1 cellular context compared by ENCODE assay signal in genomic region chr17:81666092-81666341, GRCh38.
TF ChIP-seq lines count a peak whose summit lies in the region.

No MANE protein-coding gene starts in this region.

TF ChIP-seq in K562, 482 proteins besides CTCF, POLR2A, EP300 and RAD21 (continued from another document):
- TF ChIP-seq, protein P1, sequence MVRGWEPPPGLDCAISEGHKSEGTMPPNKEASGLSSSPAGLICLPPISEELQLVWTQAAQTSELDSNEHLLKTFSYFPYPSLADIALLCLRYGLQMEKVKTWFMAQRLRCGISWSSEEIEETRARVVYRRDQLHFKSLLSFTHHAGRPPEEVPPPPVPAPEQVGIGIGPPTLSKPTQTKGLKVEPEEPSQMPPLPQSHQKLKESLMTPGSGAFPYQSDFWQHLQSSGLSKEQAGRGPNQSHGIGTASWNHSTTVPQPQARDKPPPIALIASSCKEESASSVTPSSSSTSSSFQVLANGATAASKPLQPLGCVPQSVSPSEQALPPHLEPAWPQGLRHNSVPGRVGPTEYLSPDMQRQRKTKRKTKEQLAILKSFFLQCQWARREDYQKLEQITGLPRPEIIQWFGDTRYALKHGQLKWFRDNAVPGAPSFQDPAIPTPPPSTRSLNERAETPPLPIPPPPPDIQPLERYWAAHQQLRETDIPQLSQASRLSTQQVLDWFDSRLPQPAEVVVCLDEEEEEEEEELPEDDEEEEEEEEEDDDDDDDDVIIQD (CRISPR knock-in tag; IDR thresholded peaks at IDR 0.05), result no peak
- TF ChIP-seq ZNF583 (CRISPR knock-in tag; IDR thresholded peaks at IDR 0.05) (no peak), HMBOX1 (IDR thresholded peaks at IDR 0.05) (peak; percentile 54; the same call in 1 of the 2 replicates), PRMT5 (CRISPR knock-in tag; IDR thresholded peaks at IDR 0.05) (no peak), POU5F1 (IDR thresholded peaks at IDR 0.05; ENCODE audit: borderline replicate concordance, low read depth, low read length, partially characterized antibody) (no peak), HDAC2 (IDR thresholded peaks at IDR 0.05) (no peak), ZNF431 (CRISPR knock-in tag; IDR thresholded peaks at IDR 0.05) (no peak), BCOR (IDR thresholded peaks at IDR 0.05) (no peak), RCOR1 (IDR thresholded peaks at IDR 0.05; ENCODE audit: borderline replicate concordance in 1 of 2, low read depth in 2 of 2, low read length in 2 of 2) (no peak), EHMT2 (IDR thresholded peaks at IDR 0.05) (no peak), FOXA1 (IDR thresholded peaks at IDR 0.05; ENCODE audit: borderline replicate concordance) (no peak), MAZ (CRISPR knock-in tag; conservative IDR thresholded peaks at IDR 0.05 in 1 of 2, IDR thresholded peaks at IDR 0.05 in 1 of 2) (0 out of 4 replicates have a peak, but pooled peaks of 1 of the 2 experiments have one; percentile 3), ZNF707 (CRISPR knock-in tag; conservative IDR thresholded peaks at IDR 0.05) (no peak), NFIX (CRISPR knock-in tag; IDR thresholded peaks at IDR 0.05; ENCODE audit: low read depth) (no peak), ZBTB1 (CRISPR knock-in tag; IDR thresholded peaks at IDR 0.05; ENCODE audit: borderline replicate concordance, low read depth) (0 out of 2 replicates have a peak, but pooled peaks have one; percentile 26), TEAD1 (CRISPR knock-in tag; IDR thresholded peaks at IDR 0.05) (no peak)
- TF ChIP-seq, protein P2, sequence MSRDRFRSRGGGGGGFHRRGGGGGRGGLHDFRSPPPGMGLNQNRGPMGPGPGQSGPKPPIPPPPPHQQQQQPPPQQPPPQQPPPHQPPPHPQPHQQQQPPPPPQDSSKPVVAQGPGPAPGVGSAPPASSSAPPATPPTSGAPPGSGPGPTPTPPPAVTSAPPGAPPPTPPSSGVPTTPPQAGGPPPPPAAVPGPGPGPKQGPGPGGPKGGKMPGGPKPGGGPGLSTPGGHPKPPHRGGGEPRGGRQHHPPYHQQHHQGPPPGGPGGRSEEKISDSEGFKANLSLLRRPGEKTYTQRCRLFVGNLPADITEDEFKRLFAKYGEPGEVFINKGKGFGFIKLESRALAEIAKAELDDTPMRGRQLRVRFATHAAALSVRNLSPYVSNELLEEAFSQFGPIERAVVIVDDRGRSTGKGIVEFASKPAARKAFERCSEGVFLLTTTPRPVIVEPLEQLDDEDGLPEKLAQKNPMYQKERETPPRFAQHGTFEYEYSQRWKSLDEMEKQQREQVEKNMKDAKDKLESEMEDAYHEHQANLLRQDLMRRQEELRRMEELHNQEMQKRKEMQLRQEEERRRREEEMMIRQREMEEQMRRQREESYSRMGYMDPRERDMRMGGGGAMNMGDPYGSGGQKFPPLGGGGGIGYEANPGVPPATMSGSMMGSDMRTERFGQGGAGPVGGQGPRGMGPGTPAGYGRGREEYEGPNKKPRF (IDR thresholded peaks at IDR 0.05; ENCODE audit: low read depth, low read length), result no peak
- TF ChIP-seq, protein P3, sequence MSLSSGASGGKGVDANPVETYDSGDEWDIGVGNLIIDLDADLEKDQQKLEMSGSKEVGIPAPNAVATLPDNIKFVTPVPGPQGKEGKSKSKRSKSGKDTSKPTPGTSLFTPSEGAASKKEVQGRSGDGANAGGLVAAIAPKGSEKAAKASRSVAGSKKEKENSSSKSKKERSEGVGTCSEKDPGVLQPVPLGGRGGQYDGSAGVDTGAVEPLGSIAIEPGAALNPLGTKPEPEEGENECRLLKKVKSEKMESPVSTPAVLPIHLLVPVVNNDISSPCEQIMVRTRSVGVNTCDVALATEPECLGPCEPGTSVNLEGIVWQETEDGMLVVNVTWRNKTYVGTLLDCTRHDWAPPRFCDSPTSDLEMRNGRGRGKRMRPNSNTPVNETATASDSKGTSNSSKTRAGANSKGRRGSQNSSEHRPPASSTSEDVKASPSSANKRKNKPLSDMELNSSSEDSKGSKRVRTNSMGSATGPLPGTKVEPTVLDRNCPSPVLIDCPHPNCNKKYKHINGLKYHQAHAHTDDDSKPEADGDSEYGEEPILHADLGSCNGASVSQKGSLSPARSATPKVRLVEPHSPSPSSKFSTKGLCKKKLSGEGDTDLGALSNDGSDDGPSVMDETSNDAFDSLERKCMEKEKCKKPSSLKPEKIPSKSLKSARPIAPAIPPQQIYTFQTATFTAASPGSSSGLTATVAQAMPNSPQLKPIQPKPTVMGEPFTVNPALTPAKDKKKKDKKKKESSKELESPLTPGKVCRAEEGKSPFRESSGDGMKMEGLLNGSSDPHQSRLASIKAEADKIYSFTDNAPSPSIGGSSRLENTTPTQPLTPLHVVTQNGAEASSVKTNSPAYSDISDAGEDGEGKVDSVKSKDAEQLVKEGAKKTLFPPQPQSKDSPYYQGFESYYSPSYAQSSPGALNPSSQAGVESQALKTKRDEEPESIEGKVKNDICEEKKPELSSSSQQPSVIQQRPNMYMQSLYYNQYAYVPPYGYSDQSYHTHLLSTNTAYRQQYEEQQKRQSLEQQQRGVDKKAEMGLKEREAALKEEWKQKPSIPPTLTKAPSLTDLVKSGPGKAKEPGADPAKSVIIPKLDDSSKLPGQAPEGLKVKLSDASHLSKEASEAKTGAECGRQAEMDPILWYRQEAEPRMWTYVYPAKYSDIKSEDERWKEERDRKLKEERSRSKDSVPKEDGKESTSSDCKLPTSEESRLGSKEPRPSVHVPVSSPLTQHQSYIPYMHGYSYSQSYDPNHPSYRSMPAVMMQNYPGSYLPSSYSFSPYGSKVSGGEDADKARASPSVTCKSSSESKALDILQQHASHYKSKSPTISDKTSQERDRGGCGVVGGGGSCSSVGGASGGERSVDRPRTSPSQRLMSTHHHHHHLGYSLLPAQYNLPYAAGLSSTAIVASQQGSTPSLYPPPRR (CRISPR knock-in tag; IDR thresholded peaks at IDR 0.05; ENCODE audit: borderline replicate concordance), result no peak
- TF ChIP-seq, protein P4, sequence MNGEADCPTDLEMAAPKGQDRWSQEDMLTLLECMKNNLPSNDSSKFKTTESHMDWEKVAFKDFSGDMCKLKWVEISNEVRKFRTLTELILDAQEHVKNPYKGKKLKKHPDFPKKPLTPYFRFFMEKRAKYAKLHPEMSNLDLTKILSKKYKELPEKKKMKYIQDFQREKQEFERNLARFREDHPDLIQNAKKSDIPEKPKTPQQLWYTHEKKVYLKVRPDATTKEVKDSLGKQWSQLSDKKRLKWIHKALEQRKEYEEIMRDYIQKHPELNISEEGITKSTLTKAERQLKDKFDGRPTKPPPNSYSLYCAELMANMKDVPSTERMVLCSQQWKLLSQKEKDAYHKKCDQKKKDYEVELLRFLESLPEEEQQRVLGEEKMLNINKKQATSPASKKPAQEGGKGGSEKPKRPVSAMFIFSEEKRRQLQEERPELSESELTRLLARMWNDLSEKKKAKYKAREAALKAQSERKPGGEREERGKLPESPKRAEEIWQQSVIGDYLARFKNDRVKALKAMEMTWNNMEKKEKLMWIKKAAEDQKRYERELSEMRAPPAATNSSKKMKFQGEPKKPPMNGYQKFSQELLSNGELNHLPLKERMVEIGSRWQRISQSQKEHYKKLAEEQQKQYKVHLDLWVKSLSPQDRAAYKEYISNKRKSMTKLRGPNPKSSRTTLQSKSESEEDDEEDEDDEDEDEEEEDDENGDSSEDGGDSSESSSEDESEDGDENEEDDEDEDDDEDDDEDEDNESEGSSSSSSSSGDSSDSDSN (IDR thresholded peaks at IDR 0.05; ENCODE audit: borderline replicate concordance in 1 of 2, low read depth in 2 of 2, low read length in 2 of 2), result peak in 1 of 2 experiments; percentile 3; a peak in 1 of 4 replicates
